Comparison of ENCODE assay signal across 18 cellular contexts in genomic region chr13:33800646-33801186, GRCh38. TPM values are rescaled to one million over a fixed set of nuclear protein-coding genes. Genes with fewer than 3 reads are reported as not detected.
A peak's percentile ranks its signal among the peaks of the same experiment; 100 is the strongest.
DNase-seq lines count a peak whose midpoint lies in the region; ATAC-seq, FAIRE-seq and TF ChIP-seq lines count a peak whose summit lies in the region.
"Had no signal": no experiment of that assay in that cellular context is flagged by ENCODE, and none has a peak within 500 bp of the region (broad histone marks: within the 10 kb centered on the region; RNA-seq: fewer than 3 reads in every experiment).

No MANE protein-coding gene starts in this region.

- no peaks in the 10 kb centered on the region; the same call in none of the 2 replicates for H3K27me3 Mint-ChIP-seq in HFFc6 (ENCODE audit: insufficient read depth)
- peaks cover 22% of the 10 kb centered on the region for H3K27me3 Mint-ChIP-seq in activated CD4-positive, alpha-beta memory T cell treated with anti-CD3 and anti-CD28 coated beads, Interleukin-2, amount 10 ng/mL, durations not matched to agents 7 days and 5 days

- H3K27ac Mint-ChIP-seq in HFFc6, result no peak overlapping the region
- H3K27ac Mint-ChIP-seq in activated CD4-positive, alpha-beta memory T cell treated with anti-CD3 and anti-CD28 coated beads, Interleukin-2, amount 10 ng/mL, durations not matched to agents 7 days and 5 days, result no peak overlapping the region
- H3K27ac Mint-ChIP-seq: CD8-positive, alpha-beta T cell; natural killer cell treated with Interleukin-12 subunit alpha and Interleukin-12 subunit beta and Interleukin-15 and Interleukin-18, amount 100 ng/mL, for 72 hours had no signal

- no peak for TF ChIP-seq RAD21 in A549 (conservative IDR thresholded peaks at IDR 0.05 in 1 of 2, IDR thresholded peaks at IDR 0.05 in 1 of 2)

- H3K4me2 ChIP-seq in A549, result peak overlapping the region; percentile 19; the same call in 1 of the 3 replicates

- H3K9me3 ChIP-seq in A549 (no peaks in the 10 kb centered on the region), right lobe of liver (no peaks in the 10 kb centered on the region)
- H3K9me3 ChIP-seq: tibial nerve had no signal

- H3K4me1 Mint-ChIP-seq in HFFc6 (ENCODE audit: low read depth), result peaks cover 21% of the 10 kb centered on the region
- peaks cover 5% of the 10 kb centered on the region for H3K4me1 Mint-ChIP-seq in activated CD4-positive, alpha-beta memory T cell treated with anti-CD3 and anti-CD28 coated beads, Interleukin-2, amount 10 ng/mL, durations not matched to agents 7 days and 5 days

- peak overlapping the region; percentile 61 for H3K4me3 Mint-ChIP-seq in HFFc6
- H3K4me3 Mint-ChIP-seq in activated CD4-positive, alpha-beta memory T cell treated with anti-CD3 and anti-CD28 coated beads, Interleukin-2, amount 10 ng/mL, durations not matched to agents 7 days and 5 days, result no peak overlapping the region
- H3K4me3 Mint-ChIP-seq: CD8-positive, alpha-beta T cell; natural killer cell treated with Interleukin-12 subunit alpha and Interleukin-12 subunit beta and Interleukin-15 and Interleukin-18, amount 100 ng/mL, for 72 hours had no signal

- no peak for ATAC-seq in A549
- ATAC-seq in right lobe of liver, result peak; percentile 57 to 68 (median 63)
- ATAC-seq in HG03442 (IDR thresholded peaks at IDR 0.05; ENCODE audit: unreplicated experiment), result no peak
- no peak for ATAC-seq in GM21737 (IDR thresholded peaks at IDR 0.05; ENCODE audit: unreplicated experiment)
- no peak for ATAC-seq in activated CD4-positive, CD25-positive, alpha-beta regulatory T cell treated with anti-CD3 and anti-CD28 coated beads, Interleukin-2, amount 50 U/mL, for 24 hours
- ATAC-seq: CD8-positive, alpha-beta T cell; natural killer cell treated with Interleukin-12 subunit alpha and Interleukin-12 subunit beta and Interleukin-15 and Interleukin-18, amount 100 ng/mL, for 72 hours had no signal

- TF ChIP-seq EP300 in A549 (IDR thresholded peaks at IDR 0.05), result no peak

- POLR2A ChIA-PET in A549 (lab: Yijun Ruan, JAX), result no interaction called here
- POLR2A ChIA-PET in activated CD4-positive, alpha-beta memory T cell treated with anti-CD3 and anti-CD28 coated beads, Interleukin-2, amount 10 ng/mL, durations not matched to agents 7 days and 5 days (lab: Charles Lee), result interaction anchor here (1.1 kb wide), 1 partner anchor 17 kb away, joined by 4 read pairs; the partner anchor contains the start of gene RFC3

- intact Hi-C loops in right lobe of liver (cut with DNase I), result no loop called here

- H3K27ac ChIP-seq in A549, result no peak overlapping the region
- peak overlapping the region in 1 of 3 donors; percentile 3 for H3K27ac ChIP-seq in right lobe of liver
- H3K27ac ChIP-seq: tibial nerve had no signal

- no peak for TF ChIP-seq POLR2A in A549 (IDR thresholded peaks at IDR 0.05; ENCODE audit: low read length)
- no peak for TF ChIP-seq POLR2A in right lobe of liver (IDR thresholded peaks at IDR 0.05)

- no peak for FAIRE-seq in A549 (lab: Jason Lieb, UNC)
- FAIRE-seq: HTR-8/SVneo had no signal

- H3K36me3 ChIP-seq in right lobe of liver, result no peaks in the 10 kb centered on the region
- H3K36me3 ChIP-seq: tibial nerve had no signal

- CTCF ChIA-PET in A549 (lab: Yijun Ruan, JAX), result interaction anchor here (0.6 to 2.2 kb wide), 15 partner anchors 9 to 1407 kb away, joined by 3 to 13 read pairs (median 4); partner anchors contain the start of gene RFC3
- CTCF ChIA-PET in activated CD4-positive, alpha-beta memory T cell treated with anti-CD3 and anti-CD28 coated beads, Interleukin-2, amount 10 ng/mL, durations not matched to agents 7 days and 5 days (lab: Charles Lee), result interaction anchor here (0.7 to 1.4 kb wide), 4 partner anchors 9 to 1364 kb away, joined by 3 to 5 read pairs (median 3); partner anchors contain the start of gene RFC3

- H3K36me3 Mint-ChIP-seq in HFFc6 (ENCODE audit: low read depth), result no peaks in the 10 kb centered on the region
- H3K36me3 Mint-ChIP-seq in activated CD4-positive, alpha-beta memory T cell treated with anti-CD3 and anti-CD28 coated beads, Interleukin-2, amount 10 ng/mL, durations not matched to agents 7 days and 5 days (ENCODE audit: low read depth), result no peaks in the 10 kb centered on the region
- H3K36me3 Mint-ChIP-seq: CD8-positive, alpha-beta T cell; natural killer cell treated with Interleukin-12 subunit alpha and Interleukin-12 subunit beta and Interleukin-15 and Interleukin-18, amount 100 ng/mL, for 72 hours had no signal

- WGBS in A549 (ENCODE audit: missing lambda C conversion rate), result 29% methylated on average over 3 of the region's 3 CpGs
- WGBS in right lobe of liver (ENCODE audit: insufficient coverage, low coverage, low lambda C conversion rate, missing lambda C conversion rate), result 2% methylated on average over 3 of the region's 3 CpGs

- DNase-seq in A549 (ENCODE audit: low read depth in 1 of 2, low spot score in 1 of 2), result no peak
- DNase-seq in HFFc6, result no peak
- peak; percentile 4 for DNase-seq in astrocyte of the spinal cord (ENCODE audit: low read depth, low spot score)
- DNase-seq in right lobe of liver, result no peak
- DNase-seq in activated CD4-positive, alpha-beta memory T cell treated with anti-CD3 and anti-CD28 coated beads, Interleukin-2, amount 10 ng/mL, durations not matched to agents 7 days and 5 days, result no peak
- DNase-seq: activated CD4-positive, alpha-beta T cell treated with anti-CD3 and anti-CD28 coated beads for 4 hours; CD8-positive, alpha-beta T cell; central memory CD4-positive, alpha-beta T cell; DMS153; NCI-H1092; NCI-H446 treated with DMSO at 0.1 percent for 48 hours; stimulated activated naive CD4-positive, alpha-beta T cell treated with Interleukin-2 at 50 U/mL for 16 hours had no signal

- H3K4me1 ChIP-seq in A549, result peaks cover 8% of the 10 kb centered on the region
- H3K4me1 ChIP-seq in right lobe of liver, result peaks cover 0 to 3% (median 0%) of the 10 kb centered on the region in 4 donors

- no peak overlapping the region for H3K4me3 ChIP-seq in A549
- H3K4me3 ChIP-seq in astrocyte of the spinal cord (ENCODE audit: low read depth, low read length), result no peak overlapping the region
- peak overlapping the region in 2 of 3 donors; percentile 24 to 29 for H3K4me3 ChIP-seq in right lobe of liver

- H3K27me3 ChIP-seq in right lobe of liver, result no peaks in the 10 kb centered on the region
- H3K27me3 ChIP-seq: tibial nerve had no signal

- TF ChIP-seq CTCF in A549 (IDR thresholded peaks at IDR 0.05) (no peak), HFFc6 (IDR thresholded peaks at IDR 0.05) (no peak), astrocyte of the spinal cord (IDR thresholded peaks at IDR 0.05; ENCODE audit: low read depth, low read length) (no peak), right lobe of liver (IDR thresholded peaks at IDR 0.05) (no peak)

- no peaks in the 10 kb centered on the region for H3K9me3 Mint-ChIP-seq in HFFc6
- no peaks in the 10 kb centered on the region for H3K9me3 Mint-ChIP-seq in activated CD4-positive, alpha-beta memory T cell treated with anti-CD3 and anti-CD28 coated beads, Interleukin-2, amount 10 ng/mL, durations not matched to agents 7 days and 5 days
- H3K9me3 Mint-ChIP-seq: CD8-positive, alpha-beta T cell; natural killer cell treated with Interleukin-12 subunit alpha and Interleukin-12 subunit beta and Interleukin-15 and Interleukin-18, amount 100 ng/mL, for 72 hours had no signal

- in situ Hi-C loops in astrocyte of the spinal cord (cut with HindIII; ENCODE audit: low sequenced_read_pairs), result no loop called here

TF ChIP-seq in A549, 52 proteins besides CTCF, POLR2A, EP300 and RAD21 (continues in another document):
- no peak for TF ChIP-seq RARB (CRISPR knock-in tag; IDR thresholded peaks at IDR 0.05)
- no peak for TF ChIP-seq KDM1A (IDR thresholded peaks at IDR 0.05; ENCODE audit: low read depth)
- TF ChIP-seq EHF (CRISPR knock-in tag; IDR thresholded peaks at IDR 0.05), result no peak
- no peak for TF ChIP-seq HOXB5 (CRISPR knock-in tag; IDR thresholded peaks at IDR 0.05)
- TF ChIP-seq EHMT2 (IDR thresholded peaks at IDR 0.05; ENCODE audit: low read depth), result no peak
- no peak for TF ChIP-seq MAX (IDR thresholded peaks at IDR 0.05)
- no peak for TF ChIP-seq SREBF2 (IDR thresholded peaks at IDR 0.05)
- no peak for TF ChIP-seq FOSB (CRISPR knock-in tag; IDR thresholded peaks at IDR 0.05)
- no peak for TF ChIP-seq ZSCAN20 (CRISPR knock-in tag; IDR thresholded peaks at IDR 0.05)
- no peak for TF ChIP-seq PHF8 (IDR thresholded peaks at IDR 0.05; ENCODE audit: borderline replicate concordance, low read depth)
- TF ChIP-seq MYC (IDR thresholded peaks at IDR 0.05; ENCODE audit: borderline replicate concordance, low read length), result no peak
- no peak for TF ChIP-seq KDM5A (IDR thresholded peaks at IDR 0.05)
- TF ChIP-seq NPAS2 (CRISPR knock-in tag; IDR thresholded peaks at IDR 0.05; ENCODE audit: borderline replicate concordance), result no peak
- no peak for TF ChIP-seq ATOH8 (CRISPR knock-in tag; IDR thresholded peaks at IDR 0.05; ENCODE audit: low read depth)
- TF ChIP-seq TP53 (CRISPR knock-in tag; IDR thresholded peaks at IDR 0.05), result no peak
- TF ChIP-seq HEYL (CRISPR knock-in tag; IDR thresholded peaks at IDR 0.05), result no peak
- TF ChIP-seq FOXS1 (CRISPR knock-in tag; IDR thresholded peaks at IDR 0.05), result no peak

RNA-seq across cellular contexts. Expression of gene RFC3, which starts 17.2 kb away (rescaled TPM):
- 39.9 and 54.5 TPM in 2 replicates for polyA plus RNA-seq in A549 (2011; rRNA removed)
- polyA plus RNA-seq in A549 (2012; cell fraction: cytosol; rRNA removed), result 23.9 and 26.5 TPM in 2 replicates
- polyA plus RNA-seq in A549 (2012; cell fraction: nucleus; rRNA removed), result 13.2 and 19.3 TPM in 2 replicates
- 44.0 to 45.3 TPM (median 44.2 TPM) in 3 replicates for polyA plus RNA-seq in A549 (2017; fragmentation: RNase III; extraction: RNeasy Plus Mini Kit Qiagen cat#74134 plus additional on column Dnase treatment)
- polyA minus RNA-seq in A549 (2011; rRNA and poly(A)+ RNA removed), result 12.5 and 18.0 TPM in 2 replicates
- total RNA-seq in HFFc6 (2021; fragmentation: NEBNext Ultra II Directional; extraction: Animal tissue kit (Norgen Biotek cat#: 25700)), result 10 to 100 TPM in 5 of 6 experiments, 1 to 10 TPM in 1; 8.8 to 16.2 (median 15.1) TPM
- 1 to 10 TPM; 1.6 to 10.0 (median 2.4) TPM for total RNA-seq in right lobe of liver
- total RNA-seq in activated CD4-positive, alpha-beta memory T cell treated with anti-CD3 and anti-CD28 coated beads, Interleukin-2, amount 10 ng/mL, durations not matched to agents 7 days and 5 days, result 10 to 100 TPM; 34.9 to 35.2 TPM

Comparison
In these comparisons a context has a peak if more than half of its experiments do, and no peak if none do; other contexts are left out.
1. ATAC-seq: peak in right lobe of liver (4 of 4); none in A549 (0 of 2), HG03442 (single experiment), GM21737 (single experiment) and activated CD4-positive, CD25-positive, alpha-beta regulatory T cell treated with anti-CD3 and anti-CD28 coated beads, Interleukin-2, amount 50 U/mL, for 24 hours (0 of 2).
2. H3K4me3 ChIP-seq: peak in right lobe of liver (2 of 3); none in A549 (single experiment) and astrocyte of the spinal cord (single experiment).